Comparison of ENCODE assay signal across 8 cellular contexts in the genomic region with DNA sequence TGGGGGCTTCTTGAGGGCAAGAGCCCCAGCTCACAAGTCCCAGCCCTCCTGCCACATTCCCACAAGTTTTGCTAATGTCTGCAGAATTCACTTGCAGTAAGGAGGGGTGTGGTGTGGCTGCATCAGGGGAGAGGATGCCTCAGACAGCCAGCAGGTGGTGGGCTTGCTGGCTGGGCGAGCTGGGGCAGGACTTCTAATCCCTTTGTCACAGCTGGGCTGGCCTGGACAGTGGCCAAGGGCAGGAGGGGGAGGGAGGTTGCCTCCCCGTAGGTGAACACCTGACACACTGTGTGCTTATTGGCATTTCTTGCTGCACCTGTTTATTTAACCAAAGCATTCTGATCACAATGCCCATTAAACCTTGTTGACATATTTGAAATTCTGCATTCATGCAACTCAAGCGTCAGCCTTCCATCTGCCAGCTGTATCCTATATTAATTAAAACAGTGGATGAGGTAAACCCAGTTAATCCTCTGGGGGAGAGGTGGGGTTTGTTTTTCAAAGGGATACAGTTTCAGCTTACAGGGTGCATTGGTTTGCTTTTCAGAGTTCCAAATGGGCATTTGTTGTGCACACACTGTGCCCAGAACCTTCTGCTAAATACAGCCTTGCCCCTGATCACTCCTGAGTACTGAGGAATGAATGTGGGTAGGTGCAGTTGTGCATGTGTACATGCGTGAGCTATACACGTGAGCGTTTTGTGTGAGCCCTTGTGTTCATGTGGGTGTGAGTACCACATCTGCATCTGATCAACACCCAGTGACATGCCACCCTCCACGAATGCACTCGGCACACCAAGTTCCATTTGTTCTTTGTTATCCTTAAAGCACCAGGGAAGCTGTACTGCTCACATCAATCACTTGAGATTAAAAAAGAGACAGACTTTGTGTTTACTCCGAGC.
DNase-seq lines count a peak whose midpoint lies in the region; ATAC-seq, FAIRE-seq and TF ChIP-seq lines count a peak whose summit lies in the region.

No MANE protein-coding gene starts in this region.

- no peak overlapping the region for H3K4me2 ChIP-seq in endothelial cell of umbilical vein (ENCODE audit: insufficient read depth, low read length)

- H3K27me3 Mint-ChIP-seq in CD4-positive, alpha-beta T cell: peaks cover 11% of the 10 kb centered on the region
- H3K27me3 Mint-ChIP-seq in naive thymus-derived CD8-positive, alpha-beta T cell: peaks cover 0 to 6% (median 3%) of the 10 kb centered on the region in 5 donors

- dilution Hi-C loops in endothelial cell of umbilical vein (cut with MboI; ENCODE audit: extremely low pct_ligation_motif_present, low sequenced_read_pairs): no loop called here

- H2AFZ ChIP-seq in endothelial cell of umbilical vein (ENCODE audit: low read depth, low read length): no peak overlapping the region

- no peak overlapping the region for H3K4me3 ChIP-seq in endothelial cell of umbilical vein (replicated peaks in 1 of 3; ENCODE audit: insufficient read depth in 1 of 3, low read depth in 1 of 3, low read length in 3 of 3)

- no peaks in the 10 kb centered on the region for H3K27me3 ChIP-seq in CD4-positive, alpha-beta T cell (ENCODE audit: control insufficient read depth, insufficient read depth, low read length)
- H3K27me3 ChIP-seq in endothelial cell of umbilical vein (ENCODE audit: control insufficient read depth in 2 of 2, insufficient read depth in 2 of 2, low read length in 2 of 2): no peaks in the 10 kb centered on the region

- DNase-seq in CD4-positive, alpha-beta T cell: peak in 3 of 10 experiments; percentile 5 to 12 (median 5)
- DNase-seq in NCI-H1092 treated with DMSO at 0.1 percent for 48 hours (lab: John Stamatoyannopoulos, UW) (peak; percentile 86), RWPE1 (ENCODE audit: low spot score) (peak; percentile 77), endothelial cell of umbilical vein (ENCODE audit: low read depth, low spot score) (peak; percentile 80)
- DNase-seq in naive thymus-derived CD8-positive, alpha-beta T cell: peak in 6 of 10 donors; percentile 4 to 33 (median 24)

- no peak for ATAC-seq in CD4-positive, alpha-beta T cell (ENCODE audit: poor library complexity)
- ATAC-seq in GM19438 (IDR thresholded peaks at IDR 0.05; ENCODE audit: low read depth, unreplicated experiment): peak; percentile 70
- ATAC-seq in naive thymus-derived CD8-positive, alpha-beta T cell: peak; percentile 58 to 62
- ATAC-seq in GM21367 (IDR thresholded peaks at IDR 0.05; ENCODE audit: unreplicated experiment): no peak
- no peak for ATAC-seq in HG02884 (IDR thresholded peaks at IDR 0.05; ENCODE audit: unreplicated experiment)

- H3K36me3 Mint-ChIP-seq in CD4-positive, alpha-beta T cell (ENCODE audit: low read depth): no peaks in the 10 kb centered on the region
- no peaks in the 10 kb centered on the region for H3K36me3 Mint-ChIP-seq in naive thymus-derived CD8-positive, alpha-beta T cell

- no TSS peak for BruUV-seq in endothelial cell of umbilical vein (replicated peaks; lab: Mats Ljungman, UMichigan)

- no peaks in the 10 kb centered on the region for H3K4me1 Mint-ChIP-seq in CD4-positive, alpha-beta T cell (ENCODE audit: low read depth)
- peaks cover 0 to 21% (median 8%) of the 10 kb centered on the region in 4 donors for H3K4me1 Mint-ChIP-seq in naive thymus-derived CD8-positive, alpha-beta T cell

- no peaks in the 10 kb centered on the region for H4K20me1 ChIP-seq in endothelial cell of umbilical vein (replicated peaks; ENCODE audit: control insufficient read depth, extremely low read depth, insufficient read depth, low read length)

- no peaks in the 10 kb centered on the region for H3K79me2 ChIP-seq in endothelial cell of umbilical vein (ENCODE audit: control insufficient read depth, insufficient read depth, low read length)

- H3K4me1 ChIP-seq in endothelial cell of umbilical vein (ENCODE audit: control insufficient read depth, extremely low read depth, insufficient read depth, low read length): peaks cover 5% of the 10 kb centered on the region

- intact Hi-C loops in CD4-positive, alpha-beta T cell (cut with DNase I, micrococcal nuclease): loop anchor here (1.0 to 5.0 kb wide), 3 partner anchors 104 to 255 kb away; no protein-coding TSS in a partner anchor
- intact Hi-C loops in endothelial cell of umbilical vein (cut with micrococcal nuclease): loop anchor here (1.0 to 10.0 kb wide), 6 partner anchors 29 to 317 kb away; partner anchors contain the start of gene FAM43A

- H3K27ac ChIP-seq in CD4-positive, alpha-beta T cell (ENCODE audit: low read depth, low read length): no peak overlapping the region
- no peak overlapping the region for H3K27ac ChIP-seq in RWPE1
- H3K27ac ChIP-seq in endothelial cell of umbilical vein (ENCODE audit: insufficient read depth, low read depth, low read length): no peak overlapping the region

- no peak overlapping the region for H3K9ac ChIP-seq in endothelial cell of umbilical vein (replicated peaks; ENCODE audit: extremely low read depth, insufficient read depth, low read length)

- FAIRE-seq in endothelial cell of umbilical vein (lab: Jason Lieb, UNC): peak; percentile 81

- no peaks in the 10 kb centered on the region for H3K9me3 ChIP-seq in CD4-positive, alpha-beta T cell (ENCODE audit: control insufficient read depth, low read length)
- no peaks in the 10 kb centered on the region for H3K9me3 ChIP-seq in endothelial cell of umbilical vein (replicated peaks; ENCODE audit: control insufficient read depth, insufficient read depth, low read length)

- POLR2A ChIA-PET in CD4-positive, alpha-beta T cell (lab: Charles Lee): no interaction called here
- POLR2A ChIA-PET in RWPE1 (lab: Yijun Ruan, JAX; ENCODE audit: low non-redundant PET) (interaction anchor here (0.5 kb wide), 1 partner anchor 29 kb away, joined by 4 read pairs; no protein-coding TSS in a partner anchor), endothelial cell of umbilical vein (lab: Charles Lee) (no interaction called here)
- POLR2A ChIA-PET in naive thymus-derived CD8-positive, alpha-beta T cell (lab: Charles Lee): no interaction called here

- peak; percentile 22 for TF ChIP-seq CTCF in CD4-positive, alpha-beta T cell (IDR thresholded peaks at IDR 0.05)
- TF ChIP-seq CTCF in RWPE1 (conservative IDR thresholded peaks at IDR 0.05; ENCODE audit: low read depth) (no peak; the same call in 1 of the 2 replicates), endothelial cell of umbilical vein (IDR thresholded peaks at IDR 0.05; ENCODE audit: extremely low read depth in 1 of 2, insufficient read depth in 1 of 2, low read depth in 1 of 2, low read length in 2 of 2) (peak; percentile 67 to 83)

- no peak for TF ChIP-seq POLR2A in endothelial cell of umbilical vein (IDR thresholded peaks at IDR 0.05; ENCODE audit: low read depth, low read length)

- no peak overlapping the region for H3K27ac Mint-ChIP-seq in CD4-positive, alpha-beta T cell
- peak overlapping the region in 2 of 10 donors; percentile 7 to 52 for H3K27ac Mint-ChIP-seq in naive thymus-derived CD8-positive, alpha-beta T cell

- no peaks in the 10 kb centered on the region for H3K36me3 ChIP-seq in endothelial cell of umbilical vein (ENCODE audit: control insufficient read depth in 2 of 2, extremely low read depth in 1 of 2, insufficient read depth in 2 of 2, low read length in 2 of 2)

- CTCF ChIA-PET in CD4-positive, alpha-beta T cell (lab: Charles Lee): interaction anchor here (1.5 kb wide), 1 partner anchor 259 kb away, joined by 4 read pairs; no protein-coding TSS in a partner anchor
- CTCF ChIA-PET in RWPE1 (lab: Yijun Ruan, JAX): interaction anchor here (0.6 to 1.1 kb wide), 3 partner anchors 16 to 261 kb away, joined by 3 to 4 read pairs (median 3); no protein-coding TSS in a partner anchor
- CTCF ChIA-PET in endothelial cell of umbilical vein (lab: Charles Lee): interaction anchor here (0.7 to 3.4 kb wide), 17 partner anchors 11 to 331 kb away, joined by 3 to 14 read pairs (median 4); partner anchors contain the start of gene XXYLT1

- H3K9me3 Mint-ChIP-seq in CD4-positive, alpha-beta T cell: no peaks in the 10 kb centered on the region
- H3K9me3 Mint-ChIP-seq in naive thymus-derived CD8-positive, alpha-beta T cell: no peaks in the 10 kb centered on the region

- H3K9me1 ChIP-seq in endothelial cell of umbilical vein (replicated peaks; ENCODE audit: control insufficient read depth, extremely low read depth, insufficient read depth, low read length): no peaks in the 10 kb centered on the region

- no peak overlapping the region for H3K4me3 Mint-ChIP-seq in CD4-positive, alpha-beta T cell
- H3K4me3 Mint-ChIP-seq in naive thymus-derived CD8-positive, alpha-beta T cell: no peak overlapping the region

TF ChIP-seq in endothelial cell of umbilical vein, 7 proteins besides CTCF, POLR2A, EP300 and RAD21:
- no peak for TF ChIP-seq POLR2AphosphoS5 (IDR thresholded peaks at IDR 0.05; ENCODE audit: insufficient read depth, low read depth, low read length)

Comparison
In these comparisons a context has a peak if more than half of its experiments do, and no peak if none do; other contexts are left out.
1. ATAC-seq: peak in GM19438 (single experiment) and naive thymus-derived CD8-positive, alpha-beta T cell (2 of 2); none in CD4-positive, alpha-beta T cell (single experiment), GM21367 (single experiment) and HG02884 (single experiment).